In genomic region chr3:183330881-183331280, GRCh38 we compare ENCODE assay signal across 1 cellular context.
A peak's percentile ranks its signal among the peaks of the same experiment; 100 is the strongest.
TF ChIP-seq lines count a peak whose summit lies in the region.

No MANE protein-coding gene starts in this region.

TF ChIP-seq in K562, 482 proteins besides CTCF, POLR2A, EP300 and RAD21 (continued from another document):
- peak; percentile 73 for TF ChIP-seq TEAD4 (IDR thresholded peaks at IDR 0.05; ENCODE audit: low read length)
- no peak for TF ChIP-seq TEAD4 (CRISPR knock-in tag; IDR thresholded peaks at IDR 0.05; ENCODE audit: borderline replicate concordance)
- peak; percentile 81 for TF ChIP-seq DPF2 (IDR thresholded peaks at IDR 0.05)
- TF ChIP-seq ARHGAP35 (IDR thresholded peaks at IDR 0.05; ENCODE audit: partially characterized antibody), result no peak
- TF ChIP-seq ZNF174 (CRISPR knock-in tag; IDR thresholded peaks at IDR 0.05), result no peak
TF ChIP-seq in K562: peak in this region for 50.
